ENCODE assay signal across 21 cellular contexts in genomic region chr19:16834747-16835146, GRCh38. TPM values are rescaled to one million over a fixed set of nuclear protein-coding genes. Genes with fewer than 3 reads are reported as not detected.
A peak's percentile ranks its signal among the peaks of the same experiment; 100 is the strongest.
DNase-seq lines count a peak whose midpoint lies in the region; ATAC-seq, FAIRE-seq and TF ChIP-seq lines count a peak whose summit lies in the region.
"Had no signal": no experiment of that assay in that cellular context is flagged by ENCODE, and none has a peak within 500 bp of the region (broad histone marks: within the 10 kb centered on the region; RNA-seq: fewer than 3 reads in every experiment).

No MANE protein-coding gene starts in this region.

- no peak overlapping the region for H3K4me2 ChIP-seq in GM12878 (ENCODE audit: control insufficient read depth, insufficient read depth)

- CTCF ChIA-PET in GM12878 (lab: Yijun Ruan, JAX), result interaction anchor here (0.6 to 2.0 kb wide), 4 partner anchors 14 to 218 kb away, joined by 4 to 16 read pairs (median 8); no protein-coding TSS in a partner anchor

- H3K27ac ChIP-seq in GM12878 (ENCODE audit: control insufficient read depth, insufficient read depth), result peak overlapping the region; percentile 80
- H3K27ac ChIP-seq in SJCRH30, result no peak overlapping the region
- H3K27ac ChIP-seq: vagina had no signal

- no peak for TF ChIP-seq POLR2A in GM12878 (IDR thresholded peaks at IDR 0.05; ENCODE audit: low read depth, low read length)

- no peak overlapping the region for H3K9ac ChIP-seq in GM12878 (ENCODE audit: control insufficient read depth, insufficient read depth, low read length)

- no peak overlapping the region for H2AFZ ChIP-seq in GM12878 (ENCODE audit: control insufficient read depth, low read depth, low read length)

- H3K4me1 ChIP-seq in GM12878 (ENCODE audit: control insufficient read depth, insufficient read depth, low read length) (peaks cover 27% of the 10 kb centered on the region), SJCRH30 (no peaks in the 10 kb centered on the region; the same call in 1 of the 2 replicates)

- peak; percentile 39 to 46 for DNase-seq in activated T-cell treated with anti-CD3 and anti-CD28 coated beads, Interleukin-2, amount 50 U/mL, for 48 hours
- no peak for DNase-seq in activated T-cell treated with anti-CD3 and anti-CD28 coated beads, Interleukin-2, amount 50 U/mL, for 1 hour
- DNase-seq in M059J (ENCODE audit: low read depth) (peak; percentile 29), GM12878 (ENCODE audit: low read depth, low spot score) (no peak), neural crest cell (ENCODE audit: low read depth, low spot score) (no peak), SJCRH30 (no peak), putamen (ENCODE audit: low spot score) (no peak)
- DNase-seq: activated CD4-positive, CD25-positive, alpha-beta regulatory T cell; activated CD8-positive, alpha-beta memory T cell treated with anti-CD3 and anti-CD28 coated beads, Interleukin-2, amount 50 U/mL, for 48 hours; central memory CD4-positive, alpha-beta T cell; effector CD4-positive, alpha-beta T cell; left cardiac atrium; NCI-H345; NK-92 treated with Interleukin-12 subunit alpha and Interleukin-12 subunit beta, amount 100 ng/mL, for 24 hours; nucleus accumbens; right cardiac atrium; T-cell had no signal

- peaks cover 9% of the 10 kb centered on the region for H3K4me1 Mint-ChIP-seq in neural crest cell

- in situ Hi-C loops in GM12878 (cut with MboI), result no loop called here

- H3K27me3 ChIP-seq in GM12878 (replicated peaks in 1 of 2; ENCODE audit: control insufficient read depth in 2 of 2, insufficient read depth in 2 of 2, low read length in 1 of 2) (no peaks in the 10 kb centered on the region), SJCRH30 (no peaks in the 10 kb centered on the region)
- H3K27me3 ChIP-seq: vagina had no signal

- peaks cover 3% of the 10 kb centered on the region for H3K27me3 Mint-ChIP-seq in neural crest cell (ENCODE audit: low read depth)
- H3K27me3 Mint-ChIP-seq: T-cell had no signal

- peak overlapping the region; percentile 31 for H3K4me3 Mint-ChIP-seq in neural crest cell
- H3K4me3 Mint-ChIP-seq: T-cell had no signal

- no peaks in the 10 kb centered on the region for H4K20me1 ChIP-seq in GM12878 (ENCODE audit: control insufficient read depth, insufficient read depth)

- H3K36me3 Mint-ChIP-seq in neural crest cell (ENCODE audit: low read depth), result peaks cover 6% of the 10 kb centered on the region

- 82% methylated on average over 11 of the region's 13 CpGs for WGBS in GM12878 (ENCODE audit: insufficient coverage, insufficient replicate concordance, low lambda C conversion rate, missing lambda C conversion rate)

- SMC1A ChIA-PET in GM12878 (lab: Charles Lee; ENCODE audit: uncharacterized antibody, unreplicated experiment), result no interaction called here

- RAD21 ChIA-PET in GM12878 (lab: Charles Lee; ENCODE audit: unreplicated experiment), result interaction anchor here (1.9 kb wide), 1 partner anchor 65 kb away, joined by 6 read pairs; no protein-coding TSS in a partner anchor

- no peak for ATAC-seq in GM12878
- no peak for ATAC-seq in HG02885 (IDR thresholded peaks at IDR 0.05; ENCODE audit: poor library complexity, unreplicated experiment)
- ATAC-seq: HCT116, left cardiac atrium, right cardiac atrium, T-cell had no signal

- intact Hi-C loops in GM12878 (cut with micrococcal nuclease; ENCODE audit: unreplicated experiment), result loop anchor here (10.0 kb wide), 1 partner anchor 120 kb away; the partner anchor contains the start of gene NWD1

- POLR2A ChIA-PET in GM12878 (lab: Charles Lee), result interaction anchor here (0.7 kb wide), 1 partner anchor 920 kb away, joined by 3 read pairs; no protein-coding TSS in a partner anchor

- TF ChIP-seq CTCF in GM12878 (IDR thresholded peaks at IDR 0.05 in 2 of 3, conservative IDR thresholded peaks at IDR 0.05 in 1 of 3; ENCODE audit: control insufficient read depth in 2 of 3, extremely low read depth in 1 of 3, insufficient read depth in 1 of 3, low read depth in 3 of 3, low read length in 3 of 3) (no peak), neural crest cell (conservative IDR thresholded peaks at IDR 0.05) (no peak)

- BruUV-seq in GM12878 (replicated peaks; lab: Mats Ljungman, UMichigan), result no TSS peak

- H3K36me3 ChIP-seq in GM12878 (ENCODE audit: control insufficient read depth in 2 of 2, insufficient read depth in 2 of 2, low read length in 1 of 2) (peaks cover 2 to 10% of the 10 kb centered on the region in 2 experiments), SJCRH30 (peaks cover 53% of the 10 kb centered on the region)

- H3K27ac Mint-ChIP-seq in neural crest cell (ENCODE audit: unreplicated experiment), result no peak overlapping the region
- H3K27ac Mint-ChIP-seq: T-cell had no signal

- no peaks in the 10 kb centered on the region for H3K9me3 Mint-ChIP-seq in neural crest cell
- H3K9me3 Mint-ChIP-seq: T-cell had no signal

- TF ChIP-seq EP300 in GM12878 (IDR thresholded peaks at IDR 0.05; ENCODE audit: borderline replicate concordance in 1 of 2, control insufficient read depth in 1 of 2, low read depth in 2 of 2, low read length in 2 of 2), result no peak

- TF ChIP-seq RAD21 in GM12878 (IDR thresholded peaks at IDR 0.05; ENCODE audit: insufficient read depth, low read depth, low read length), result no peak

- no peak for FAIRE-seq in GM12878 (lab: Jason Lieb, UNC)

- H3K9me3 ChIP-seq in GM12878 (replicated peaks; ENCODE audit: control insufficient read depth, insufficient read depth, low read length) (0 out of 3 replicates have a peak, but pooled peaks cover 2% of the 10 kb centered on the region), SJCRH30 (replicated peaks) (no peaks in the 10 kb centered on the region)
- H3K9me3 ChIP-seq: vagina had no signal

- H3K4me3 ChIP-seq in GM12878, result no peak overlapping the region
- H3K4me3 ChIP-seq in SJCRH30, result no peak overlapping the region
- H3K4me3 ChIP-seq: vagina had no signal

- H3K79me2 ChIP-seq in GM12878 (ENCODE audit: control insufficient read depth, insufficient read depth, low read length), result peaks cover 12% of the 10 kb centered on the region

TF ChIP-seq in GM12878, 131 proteins besides CTCF, POLR2A, EP300 and RAD21 (continues in another document):
- no peak for TF ChIP-seq HCFC1 (IDR thresholded peaks at IDR 0.05; ENCODE audit: low read length)
- no peak for TF ChIP-seq PAX5 (IDR thresholded peaks at IDR 0.05; ENCODE audit: borderline replicate concordance, low read depth, low read length)
- no peak for TF ChIP-seq FOXK2 (IDR thresholded peaks at IDR 0.05)
- TF ChIP-seq TBL1XR1 (IDR thresholded peaks at IDR 0.05; ENCODE audit: low read depth, low read length), result no peak
- no peak for TF ChIP-seq EGR1 (IDR thresholded peaks at IDR 0.05; ENCODE audit: borderline replicate concordance in 1 of 2, low read depth in 2 of 2, low read length in 2 of 2)
- no peak for TF ChIP-seq CHD4 (IDR thresholded peaks at IDR 0.05)
- no peak for TF ChIP-seq CHD1 (IDR thresholded peaks at IDR 0.05; ENCODE audit: low read depth, low read length)
- no peak for TF ChIP-seq LARP7 (IDR thresholded peaks at IDR 0.05)
- no peak for TF ChIP-seq ATF3 (IDR thresholded peaks at IDR 0.05; ENCODE audit: borderline replicate concordance, extremely low read depth, low read depth, low read length)

RNA-seq across cellular contexts. Expression of gene SIN3B, which starts 5.5 kb away (rescaled TPM):
- total RNA-seq in M059J (2014; rRNA removed; shearing (Covaris generic)), result 10.1 and 14.5 TPM in 2 replicates
- total RNA-seq in GM12878 (2013; cell fraction: nucleolus; rRNA removed), result 96.9 and 112 TPM in 2 replicates
- total RNA-seq in GM12878 (2014; rRNA removed), result 8.7 and 13.2 TPM in 2 replicates
- 9.1 and 9.6 TPM in 2 replicates for total RNA-seq in GM12878 (2014; rRNA removed; fragmentation: Illumina TruSeq; extraction: Trizol)
- 30.4 and 34.5 TPM in 2 replicates for total RNA-seq in GM12878 (2021)
- polyA plus RNA-seq in GM12878 (2011; ENCODE audit: low read depth), result 10.6 TPM
- 14.6 and 20.0 TPM in 2 replicates for polyA plus RNA-seq in GM12878 (2011; rRNA removed)
- 16.2 and 19.8 TPM in 2 replicates for polyA plus RNA-seq in GM12878 (2011; cell fraction: cytosol; rRNA removed)
- 113 and 165 TPM in 2 replicates for polyA plus RNA-seq in GM12878 (2011; cell fraction: nucleus; rRNA removed)
- polyA plus RNA-seq in GM12878 (2012), result 23.6 and 26.3 TPM in 2 replicates
- 12.9 and 16.2 TPM in 2 replicates for polyA plus RNA-seq in GM12878 (2014; fragmentation: Illumina TruSeq; extraction: Trizol)
- polyA plus RNA-seq in GM12878 (2014; fragmentation: Nextera tagmentation; extraction: Ambion mirVana), result 1 to 10 TPM in 1 of 2 experiments, under 1 TPM in 1; 0.68 to 1.4 TPM
- 31.7 and 36.2 TPM in 2 replicates for polyA plus RNA-seq in GM12878 (2014; rRNA removed)
- 10 to 100 TPM; 15.3 to 17.0 TPM for polyA plus RNA-seq in GM12878 (2016; fragmentation: Nextera tagmentation; extraction: Ambion mirVana)
- 18.9 and 23.9 TPM in 2 replicates for polyA minus RNA-seq in GM12878 (2011; rRNA and poly(A)+ RNA removed)
- 9.4 and 14.6 TPM in 2 replicates for polyA minus RNA-seq in GM12878 (2011; cell fraction: cytosol; rRNA and poly(A)+ RNA removed)
- 30.5 and 41.4 TPM in 2 replicates for polyA minus RNA-seq in GM12878 (2011; cell fraction: nucleus; rRNA and poly(A)+ RNA removed)
- total RNA-seq in neural crest cell, result 59.9 and 64.4 TPM in 2 replicates
- 35.7 and 36.0 TPM in 2 replicates for total RNA-seq in SJCRH30 (2014; rRNA removed; shearing (Covaris generic))

RNA-seq across cellular contexts. Expression of gene F2RL3, which starts 54.1 kb away (rescaled TPM):
- not detected in 2 replicates for total RNA-seq in M059J (2014; rRNA removed; shearing (Covaris generic))
- 0.13 and 0.17 TPM in 2 replicates for total RNA-seq in GM12878 (2013; cell fraction: nucleolus; rRNA removed)
- total RNA-seq in GM12878 (2014; rRNA removed) (0.38 and 0.51 TPM in 2 replicates), GM12878 (2014; rRNA removed; fragmentation: Illumina TruSeq; extraction: Trizol) (0.13 and 0.23 TPM in 2 replicates), GM12878 (2021) (0.74 and 0.85 TPM in 2 replicates), neural crest cell (not detected in 2 replicates)
- polyA plus RNA-seq in GM12878 (2011; ENCODE audit: low read depth), result 0.08 TPM
- polyA plus RNA-seq in GM12878 (2011; rRNA removed) (0.01 and 0.03 TPM in 2 replicates), GM12878 (2014; fragmentation: Illumina TruSeq; extraction: Trizol) (0.14 and 0.24 TPM in 2 replicates), GM12878 (2014; fragmentation: Nextera tagmentation; extraction: Ambion mirVana) (under 1 TPM; 0.05 to 0.13 TPM), GM12878 (2014; rRNA removed) (0.35 and 0.48 TPM in 2 replicates), GM12878 (2016; fragmentation: Nextera tagmentation; extraction: Ambion mirVana) (1 to 10 TPM in 1 of 2 experiments, under 1 TPM in 1; 0.88 to 1.2 TPM)
- 0.07 and 0.12 TPM in 2 replicates for polyA plus RNA-seq in GM12878 (2011; cell fraction: cytosol; rRNA removed)
- polyA plus RNA-seq in GM12878 (2011; cell fraction: nucleus; rRNA removed), result 0.09 and 0.16 TPM in 2 replicates
- polyA plus RNA-seq in GM12878 (2012), result 0.21 and 0.30 TPM in 2 replicates
- 0.15 TPM in 1 of 2 replicates, not detected in the other for polyA minus RNA-seq in GM12878 (2011; rRNA and poly(A)+ RNA removed)
- polyA minus RNA-seq in GM12878 (2011; cell fraction: cytosol; rRNA and poly(A)+ RNA removed), result not detected in 2 replicates
- polyA minus RNA-seq in GM12878 (2011; cell fraction: nucleus; rRNA and poly(A)+ RNA removed), result 0.24 and 0.77 TPM in 2 replicates
- 0.20 and 0.47 TPM in 2 replicates for total RNA-seq in SJCRH30 (2014; rRNA removed; shearing (Covaris generic))
- total RNA-seq: LHCN-M2 had no signal

Comparison
In these comparisons a context has a peak if more than half of its experiments do, and no peak if none do; other contexts are left out.
1. DNase-seq: peak in activated T-cell treated with anti-CD3 and anti-CD28 coated beads, Interleukin-2, amount 50 U/mL, for 48 hours (2 of 2) and M059J (single experiment); none in activated T-cell treated with anti-CD3 and anti-CD28 coated beads, Interleukin-2, amount 50 U/mL, for 1 hour (single experiment), GM12878 (single experiment), neural crest cell (single experiment), SJCRH30 (0 of 2) and putamen (single experiment).